In the genomic region with DNA sequence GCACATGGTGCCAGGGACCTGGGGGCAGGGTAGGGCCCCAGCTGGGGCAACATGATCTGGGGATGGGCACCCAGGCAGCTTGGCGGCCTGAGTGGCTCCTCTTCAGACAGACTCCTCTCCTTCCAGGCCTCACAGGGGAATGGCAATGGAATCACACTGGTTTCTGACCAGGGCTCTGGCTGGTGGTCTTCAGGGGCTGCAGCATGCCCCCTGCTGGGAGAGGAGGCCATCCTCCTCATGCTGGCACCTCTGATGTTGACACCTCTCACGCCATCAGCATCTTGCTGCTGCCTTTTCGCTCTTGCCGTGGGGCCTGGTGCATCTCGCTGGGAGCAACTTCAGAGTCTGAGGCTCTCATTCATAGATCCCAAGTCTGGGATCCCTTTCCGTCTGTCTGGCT, we compare ENCODE assay signal across 1 cellular context.
TF ChIP-seq lines count a peak whose summit lies in the region.

No MANE protein-coding gene starts in this region.

TF ChIP-seq in HepG2, 621 proteins besides CTCF, POLR2A, EP300 and RAD21 (continued from another document):
- no peak for TF ChIP-seq NR2C2 (CRISPR knock-in tag; IDR thresholded peaks at IDR 0.05; ENCODE audit: borderline replicate concordance)
- TF ChIP-seq, protein P1, sequence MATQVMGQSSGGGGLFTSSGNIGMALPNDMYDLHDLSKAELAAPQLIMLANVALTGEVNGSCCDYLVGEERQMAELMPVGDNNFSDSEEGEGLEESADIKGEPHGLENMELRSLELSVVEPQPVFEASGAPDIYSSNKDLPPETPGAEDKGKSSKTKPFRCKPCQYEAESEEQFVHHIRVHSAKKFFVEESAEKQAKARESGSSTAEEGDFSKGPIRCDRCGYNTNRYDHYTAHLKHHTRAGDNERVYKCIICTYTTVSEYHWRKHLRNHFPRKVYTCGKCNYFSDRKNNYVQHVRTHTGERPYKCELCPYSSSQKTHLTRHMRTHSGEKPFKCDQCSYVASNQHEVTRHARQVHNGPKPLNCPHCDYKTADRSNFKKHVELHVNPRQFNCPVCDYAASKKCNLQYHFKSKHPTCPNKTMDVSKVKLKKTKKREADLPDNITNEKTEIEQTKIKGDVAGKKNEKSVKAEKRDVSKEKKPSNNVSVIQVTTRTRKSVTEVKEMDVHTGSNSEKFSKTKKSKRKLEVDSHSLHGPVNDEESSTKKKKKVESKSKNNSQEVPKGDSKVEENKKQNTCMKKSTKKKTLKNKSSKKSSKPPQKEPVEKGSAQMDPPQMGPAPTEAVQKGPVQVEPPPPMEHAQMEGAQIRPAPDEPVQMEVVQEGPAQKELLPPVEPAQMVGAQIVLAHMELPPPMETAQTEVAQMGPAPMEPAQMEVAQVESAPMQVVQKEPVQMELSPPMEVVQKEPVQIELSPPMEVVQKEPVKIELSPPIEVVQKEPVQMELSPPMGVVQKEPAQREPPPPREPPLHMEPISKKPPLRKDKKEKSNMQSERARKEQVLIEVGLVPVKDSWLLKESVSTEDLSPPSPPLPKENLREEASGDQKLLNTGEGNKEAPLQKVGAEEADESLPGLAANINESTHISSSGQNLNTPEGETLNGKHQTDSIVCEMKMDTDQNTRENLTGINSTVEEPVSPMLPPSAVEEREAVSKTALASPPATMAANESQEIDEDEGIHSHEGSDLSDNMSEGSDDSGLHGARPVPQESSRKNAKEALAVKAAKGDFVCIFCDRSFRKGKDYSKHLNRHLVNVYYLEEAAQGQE (IDR thresholded peaks at IDR 0.05; ENCODE audit: borderline replicate concordance in 1 of 2, low read depth in 1 of 2, low read length in 2 of 2) = no peak
- no peak for TF ChIP-seq NFATC3 (CRISPR knock-in tag; IDR thresholded peaks at IDR 0.05)
- no peak for TF ChIP-seq RFX5 (IDR thresholded peaks at IDR 0.05; ENCODE audit: low read depth, low read length)
- no peak for TF ChIP-seq SRSF1 (optimal IDR thresholded peaks at IDR 0.05; ENCODE audit: low read depth, low read length)
- TF ChIP-seq ZNF577 (CRISPR knock-in tag; IDR thresholded peaks at IDR 0.05; ENCODE audit: borderline replicate concordance, low read depth) = no peak
- no peak for TF ChIP-seq PAF1 (CRISPR knock-in tag; IDR thresholded peaks at IDR 0.05)
- TF ChIP-seq, protein P2, sequence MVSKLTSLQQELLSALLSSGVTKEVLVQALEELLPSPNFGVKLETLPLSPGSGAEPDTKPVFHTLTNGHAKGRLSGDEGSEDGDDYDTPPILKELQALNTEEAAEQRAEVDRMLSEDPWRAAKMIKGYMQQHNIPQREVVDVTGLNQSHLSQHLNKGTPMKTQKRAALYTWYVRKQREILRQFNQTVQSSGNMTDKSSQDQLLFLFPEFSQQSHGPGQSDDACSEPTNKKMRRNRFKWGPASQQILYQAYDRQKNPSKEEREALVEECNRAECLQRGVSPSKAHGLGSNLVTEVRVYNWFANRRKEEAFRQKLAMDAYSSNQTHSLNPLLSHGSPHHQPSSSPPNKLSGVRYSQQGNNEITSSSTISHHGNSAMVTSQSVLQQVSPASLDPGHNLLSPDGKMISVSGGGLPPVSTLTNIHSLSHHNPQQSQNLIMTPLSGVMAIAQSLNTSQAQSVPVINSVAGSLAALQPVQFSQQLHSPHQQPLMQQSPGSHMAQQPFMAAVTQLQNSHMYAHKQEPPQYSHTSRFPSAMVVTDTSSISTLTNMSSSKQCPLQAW (CRISPR knock-in tag; IDR thresholded peaks at IDR 0.05) = no peak
- TF ChIP-seq ZSCAN12 (CRISPR knock-in tag; IDR thresholded peaks at IDR 0.05) = no peak
